In genomic region chr6:65450451-65450850, GRCh38 we compare ENCODE assay signal across 17 cellular contexts.
"Had no signal": no experiment of that assay in that cellular context is flagged by ENCODE, and none has a peak within 500 bp of the region (broad histone marks: within the 10 kb centered on the region; RNA-seq: fewer than 3 reads in every experiment).

No MANE protein-coding gene starts in this region.

- H3K36me3 ChIP-seq: heart left ventricle, neutrophil, thoracic aorta had no signal

- H3K27ac Mint-ChIP-seq: activated CD4-positive, alpha-beta T cell treated with anti-CD3 and anti-CD28 coated beads, Interleukin-2, amount 10 ng/mL, durations not matched to agents 7 days and 5 days; activated naive CD8-positive, alpha-beta T cell treated with anti-CD3 and anti-CD28 coated beads, Interleukin-2, amount 50 U/mL, for 24 hours; naive thymus-derived CD4-positive, alpha-beta T cell; T-helper 17 cell had no signal

- DNase-seq: activated CD4-positive, alpha-beta T cell treated with anti-CD3 and anti-CD28 coated beads, Interleukin-2, amount 10 ng/mL, durations not matched to agents 7 days and 5 days; activated naive CD4-positive, alpha-beta T cell treated with Interleukin-2 at 50 U/mL for 16 hours; activated naive CD8-positive, alpha-beta T cell treated with anti-CD3 and anti-CD28 coated beads, Interleukin-2, amount 50 U/mL, for 24 hours; aorta; cerebellar nuclear complex; effector memory CD4-positive, alpha-beta T cell; foreskin keratinocyte; heart left ventricle; left colon; mammary epithelial cell; naive thymus-derived CD4-positive, alpha-beta T cell; stimulated activated CD4-positive, alpha-beta T cell treated with anti-CD3 and anti-CD28 coated beads, Interleukin-1b, Interleukin-23, amount 100 ng/mL, for 48 hours; T-helper 17 cell had no signal

- H3K27me3 ChIP-seq: foreskin keratinocyte, heart left ventricle, neutrophil had no signal

- H3K27me3 Mint-ChIP-seq: activated CD4-positive, alpha-beta T cell treated with anti-CD3 and anti-CD28 coated beads, Interleukin-2, amount 10 ng/mL, durations not matched to agents 7 days and 5 days; activated naive CD8-positive, alpha-beta T cell treated with anti-CD3 and anti-CD28 coated beads, Interleukin-2, amount 50 U/mL, for 24 hours; naive thymus-derived CD4-positive, alpha-beta T cell; T-helper 17 cell had no signal

- H3K9ac ChIP-seq: parathyroid adenoma had no signal

- H3K4me3 ChIP-seq: heart left ventricle, thoracic aorta had no signal

- FAIRE-seq: TTC549 had no signal

- H3K9me3 ChIP-seq: heart left ventricle, neutrophil, thoracic aorta had no signal

- H3K9me3 Mint-ChIP-seq: activated CD4-positive, alpha-beta T cell treated with anti-CD3 and anti-CD28 coated beads, Interleukin-2, amount 10 ng/mL, durations not matched to agents 7 days and 5 days had no signal

- H3K4me3 Mint-ChIP-seq: activated CD4-positive, alpha-beta T cell treated with anti-CD3 and anti-CD28 coated beads, Interleukin-2, amount 10 ng/mL, durations not matched to agents 7 days and 5 days; activated naive CD8-positive, alpha-beta T cell treated with anti-CD3 and anti-CD28 coated beads, Interleukin-2, amount 50 U/mL, for 24 hours; naive thymus-derived CD4-positive, alpha-beta T cell; T-helper 17 cell had no signal

- H3K36me3 Mint-ChIP-seq: naive thymus-derived CD4-positive, alpha-beta T cell had no signal

- H3K27ac ChIP-seq: foreskin keratinocyte, heart left ventricle, neutrophil, parathyroid adenoma, thoracic aorta had no signal

- ATAC-seq: activated naive CD8-positive, alpha-beta T cell treated with anti-CD3 and anti-CD28 coated beads, Interleukin-2, amount 50 U/mL, for 24 hours; foreskin keratinocyte; heart left ventricle; left colon; naive thymus-derived CD4-positive, alpha-beta T cell; T-helper 17 cell had no signal

- H3K4me1 ChIP-seq: foreskin keratinocyte, heart left ventricle, parathyroid adenoma had no signal

- H3K4me1 Mint-ChIP-seq: activated CD4-positive, alpha-beta T cell treated with anti-CD3 and anti-CD28 coated beads, Interleukin-2, amount 10 ng/mL, durations not matched to agents 7 days and 5 days; activated naive CD8-positive, alpha-beta T cell treated with anti-CD3 and anti-CD28 coated beads, Interleukin-2, amount 50 U/mL, for 24 hours; T-helper 17 cell had no signal
